In genomic region chr7:7566651-7567611, GRCh38 we compare ENCODE assay signal across 8 cellular contexts. TPM values are rescaled to one million over a fixed set of nuclear protein-coding genes. Genes with fewer than 3 reads are reported as not detected.
DNase-seq lines count a peak whose midpoint lies in the region; ATAC-seq lines count a peak whose summit lies in the region.

Gene MIOS (plus strand): TSS chr7:7566884. CDS start chr7:7572476, 5,592 bp downstream.

- H3K9me3 ChIP-seq in naive thymus-derived CD4-positive, alpha-beta T cell (ENCODE audit: control insufficient read depth in 2 of 3, low read length in 3 of 3) = no peaks in the 10 kb centered on the region

- peaks cover 27 to 29% of the 10 kb centered on the region in 2 donors for H3K4me1 ChIP-seq in naive thymus-derived CD4-positive, alpha-beta T cell (ENCODE audit: control insufficient read depth in 2 of 2, insufficient read depth in 2 of 2, low read length in 2 of 2)

- DNase-seq in DMS 273 treated with DMSO at 0.1 percent for 48 hours (lab: John Stamatoyannopoulos, UW) (peak; percentile 50), HT-29 (ENCODE audit: low spot score) (peak; percentile 88), RPMI7951 (ENCODE audit: low read depth) (peak; percentile 85), fibroblast of gingiva (ENCODE audit: low read depth) (peak; percentile 84)
- DNase-seq in activated T-helper 1 cell treated with anti-CD3 and anti-CD28 coated beads, Interleukin-2, amount 50 U/mL, for 16 hours (ENCODE audit: low read depth in 1 of 2, low spot score in 1 of 2) = peak; percentile 57 to 78
- DNase-seq in naive thymus-derived CD4-positive, alpha-beta T cell = peak; percentile 73 to 88 (median 83)
- DNase-seq in stimulated activated naive B cell treated with anti-CD40 and anti-IgM and Interleukin-4, amounts not matched to agents 10 μg/mL and 1 μg/mL and 100 μg/mL, for 72 hours = peak; percentile 83

- peak within 1 kb of the TSS; percentile 80 to 91 (median 85) for H3K27ac Mint-ChIP-seq in naive thymus-derived CD4-positive, alpha-beta T cell
- H3K27ac Mint-ChIP-seq in stimulated activated naive B cell treated with anti-CD40 and anti-IgM and Interleukin-4, amounts not matched to agents 10 μg/mL and 1 μg/mL and 100 μg/mL, for 72 hours = peak within 1 kb of the TSS; percentile 81

- no peaks in the 10 kb centered on the region for H3K27me3 Mint-ChIP-seq in naive thymus-derived CD4-positive, alpha-beta T cell
- H3K27me3 Mint-ChIP-seq in stimulated activated naive B cell treated with anti-CD40 and anti-IgM and Interleukin-4, amounts not matched to agents 10 μg/mL and 1 μg/mL and 100 μg/mL, for 72 hours = no peaks in the 10 kb centered on the region

- peak within 1 kb of the TSS; percentile 77 for H3K4me3 ChIP-seq in naive thymus-derived CD4-positive, alpha-beta T cell (ENCODE audit: low read length)

- H3K36me3 ChIP-seq in naive thymus-derived CD4-positive, alpha-beta T cell (ENCODE audit: control insufficient read depth in 2 of 3, insufficient read depth in 3 of 3, low read length in 3 of 3) = no peaks in the 10 kb centered on the region

- H3K36me3 Mint-ChIP-seq in naive thymus-derived CD4-positive, alpha-beta T cell = peaks cover 0 to 10% (median 0%) of the 10 kb centered on the region in 5 donors
- H3K36me3 Mint-ChIP-seq in stimulated activated naive B cell treated with anti-CD40 and anti-IgM and Interleukin-4, amounts not matched to agents 10 μg/mL and 1 μg/mL and 100 μg/mL, for 72 hours = peaks cover 22 to 23% of the 10 kb centered on the region in 2 donors

- peak; percentile 71 for ATAC-seq in GM21360 (IDR thresholded peaks at IDR 0.05; ENCODE audit: unreplicated experiment)
- ATAC-seq in naive thymus-derived CD4-positive, alpha-beta T cell = peak; percentile 95
- ATAC-seq in stimulated activated naive B cell treated with anti-CD40 and anti-IgM and Interleukin-4, amounts not matched to agents 10 μg/mL and 1 μg/mL and 100 μg/mL, for 72 hours (replicated peaks) = peak; percentile 83 to 84

- no peaks in the 10 kb centered on the region for H3K9me3 Mint-ChIP-seq in naive thymus-derived CD4-positive, alpha-beta T cell
- no peaks in the 10 kb centered on the region for H3K9me3 Mint-ChIP-seq in stimulated activated naive B cell treated with anti-CD40 and anti-IgM and Interleukin-4, amounts not matched to agents 10 μg/mL and 1 μg/mL and 100 μg/mL, for 72 hours

- peak within 1 kb of the TSS; percentile 98 for H3K27ac ChIP-seq in naive thymus-derived CD4-positive, alpha-beta T cell (ENCODE audit: low read depth, low read length)

- no peaks in the 10 kb centered on the region for H3K27me3 ChIP-seq in naive thymus-derived CD4-positive, alpha-beta T cell (ENCODE audit: control insufficient read depth in 2 of 2, insufficient read depth in 2 of 2, low read length in 2 of 2)

- CTCF ChIA-PET in naive thymus-derived CD4-positive, alpha-beta T cell (lab: Charles Lee) = interaction anchor here (0.7 kb wide), 1 partner anchor 866 kb away, joined by 3 read pairs; no protein-coding TSS in a partner anchor

- POLR2A ChIA-PET in naive thymus-derived CD4-positive, alpha-beta T cell (lab: Charles Lee) = interaction anchor here (0.6 to 2.0 kb wide), 5 partner anchors 11 to 385 kb away, joined by 3 to 6 read pairs (median 4); partner anchors contain the start of gene C1GALT1

- H3K4me1 Mint-ChIP-seq in naive thymus-derived CD4-positive, alpha-beta T cell = peaks cover 21 to 41% (median 37%) of the 10 kb centered on the region in 7 donors
- H3K4me1 Mint-ChIP-seq in stimulated activated naive B cell treated with anti-CD40 and anti-IgM and Interleukin-4, amounts not matched to agents 10 μg/mL and 1 μg/mL and 100 μg/mL, for 72 hours = peaks cover 22 to 32% of the 10 kb centered on the region in 2 donors

- intact Hi-C loops in naive thymus-derived CD4-positive, alpha-beta T cell (cut with micrococcal nuclease) = loop anchor here (1.0 to 10.0 kb wide), 10 partner anchors 73 to 1295 kb away; partner anchors contain the start of genes C1GALT1 (in 2 of the 2), UMAD1 (in 2 of the 2), CYTH3 (in 1 of the 2) and GLCCI1 (in 1 of the 2)

- H3K4me3 Mint-ChIP-seq in naive thymus-derived CD4-positive, alpha-beta T cell = peak within 1 kb of the TSS in 9 of 10 donors; percentile 75 to 92 (median 86)
- H3K4me3 Mint-ChIP-seq in stimulated activated naive B cell treated with anti-CD40 and anti-IgM and Interleukin-4, amounts not matched to agents 10 μg/mL and 1 μg/mL and 100 μg/mL, for 72 hours = peak within 1 kb of the TSS in 1 of 2 donors; percentile 84

RNA-seq across cellular contexts. Expression of gene MIOS, which starts in this region (rescaled TPM):
- 23.2 and 28.8 TPM in 2 replicates for total RNA-seq in HT-29 (2014; rRNA removed; shearing (Covaris generic))
- total RNA-seq in RPMI7951 (2014; rRNA removed; shearing (Covaris generic)) = 32.7 and 33.5 TPM in 2 replicates
- total RNA-seq in naive thymus-derived CD4-positive, alpha-beta T cell = 10 to 100 TPM; 24.3 to 31.7 (median 28.7) TPM
- 10 to 100 TPM; 15.6 to 21.6 TPM for polyA plus RNA-seq in naive thymus-derived CD4-positive, alpha-beta T cell

Comparison
In these comparisons a context has a peak if more than half of its experiments do, and no peak if none do; other contexts are left out.
1. Peak in every context shown above with its lines: DNase-seq, ATAC-seq, H3K4me3 ChIP-seq and H3K27ac ChIP-seq.